1 cellular context compared by ENCODE assay signal in the genomic region with DNA sequence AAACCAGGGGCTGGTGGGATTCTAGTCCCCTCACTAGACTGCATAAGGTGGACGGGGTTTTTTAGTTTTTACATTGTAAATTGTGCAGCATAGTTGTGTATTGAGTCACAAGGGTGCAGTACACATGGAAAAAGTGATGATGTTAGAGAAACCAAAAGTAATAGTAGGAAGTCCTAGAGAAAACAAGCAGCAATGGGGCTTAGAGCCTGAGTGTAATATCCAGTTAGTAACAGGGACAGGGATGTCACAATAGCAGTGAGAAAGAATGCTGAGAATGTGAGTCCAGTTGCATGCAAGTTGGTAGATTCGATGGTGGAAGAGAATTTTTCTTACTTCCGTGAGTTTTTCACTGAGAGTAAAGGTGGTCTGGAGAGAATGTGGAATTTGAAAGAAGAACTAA.
TF ChIP-seq lines count a peak whose summit lies in the region.

No MANE protein-coding gene starts in this region.

TF ChIP-seq in GM23338, 12 proteins besides CTCF, POLR2A, EP300 and RAD21:
- TF ChIP-seq, protein P1, sequence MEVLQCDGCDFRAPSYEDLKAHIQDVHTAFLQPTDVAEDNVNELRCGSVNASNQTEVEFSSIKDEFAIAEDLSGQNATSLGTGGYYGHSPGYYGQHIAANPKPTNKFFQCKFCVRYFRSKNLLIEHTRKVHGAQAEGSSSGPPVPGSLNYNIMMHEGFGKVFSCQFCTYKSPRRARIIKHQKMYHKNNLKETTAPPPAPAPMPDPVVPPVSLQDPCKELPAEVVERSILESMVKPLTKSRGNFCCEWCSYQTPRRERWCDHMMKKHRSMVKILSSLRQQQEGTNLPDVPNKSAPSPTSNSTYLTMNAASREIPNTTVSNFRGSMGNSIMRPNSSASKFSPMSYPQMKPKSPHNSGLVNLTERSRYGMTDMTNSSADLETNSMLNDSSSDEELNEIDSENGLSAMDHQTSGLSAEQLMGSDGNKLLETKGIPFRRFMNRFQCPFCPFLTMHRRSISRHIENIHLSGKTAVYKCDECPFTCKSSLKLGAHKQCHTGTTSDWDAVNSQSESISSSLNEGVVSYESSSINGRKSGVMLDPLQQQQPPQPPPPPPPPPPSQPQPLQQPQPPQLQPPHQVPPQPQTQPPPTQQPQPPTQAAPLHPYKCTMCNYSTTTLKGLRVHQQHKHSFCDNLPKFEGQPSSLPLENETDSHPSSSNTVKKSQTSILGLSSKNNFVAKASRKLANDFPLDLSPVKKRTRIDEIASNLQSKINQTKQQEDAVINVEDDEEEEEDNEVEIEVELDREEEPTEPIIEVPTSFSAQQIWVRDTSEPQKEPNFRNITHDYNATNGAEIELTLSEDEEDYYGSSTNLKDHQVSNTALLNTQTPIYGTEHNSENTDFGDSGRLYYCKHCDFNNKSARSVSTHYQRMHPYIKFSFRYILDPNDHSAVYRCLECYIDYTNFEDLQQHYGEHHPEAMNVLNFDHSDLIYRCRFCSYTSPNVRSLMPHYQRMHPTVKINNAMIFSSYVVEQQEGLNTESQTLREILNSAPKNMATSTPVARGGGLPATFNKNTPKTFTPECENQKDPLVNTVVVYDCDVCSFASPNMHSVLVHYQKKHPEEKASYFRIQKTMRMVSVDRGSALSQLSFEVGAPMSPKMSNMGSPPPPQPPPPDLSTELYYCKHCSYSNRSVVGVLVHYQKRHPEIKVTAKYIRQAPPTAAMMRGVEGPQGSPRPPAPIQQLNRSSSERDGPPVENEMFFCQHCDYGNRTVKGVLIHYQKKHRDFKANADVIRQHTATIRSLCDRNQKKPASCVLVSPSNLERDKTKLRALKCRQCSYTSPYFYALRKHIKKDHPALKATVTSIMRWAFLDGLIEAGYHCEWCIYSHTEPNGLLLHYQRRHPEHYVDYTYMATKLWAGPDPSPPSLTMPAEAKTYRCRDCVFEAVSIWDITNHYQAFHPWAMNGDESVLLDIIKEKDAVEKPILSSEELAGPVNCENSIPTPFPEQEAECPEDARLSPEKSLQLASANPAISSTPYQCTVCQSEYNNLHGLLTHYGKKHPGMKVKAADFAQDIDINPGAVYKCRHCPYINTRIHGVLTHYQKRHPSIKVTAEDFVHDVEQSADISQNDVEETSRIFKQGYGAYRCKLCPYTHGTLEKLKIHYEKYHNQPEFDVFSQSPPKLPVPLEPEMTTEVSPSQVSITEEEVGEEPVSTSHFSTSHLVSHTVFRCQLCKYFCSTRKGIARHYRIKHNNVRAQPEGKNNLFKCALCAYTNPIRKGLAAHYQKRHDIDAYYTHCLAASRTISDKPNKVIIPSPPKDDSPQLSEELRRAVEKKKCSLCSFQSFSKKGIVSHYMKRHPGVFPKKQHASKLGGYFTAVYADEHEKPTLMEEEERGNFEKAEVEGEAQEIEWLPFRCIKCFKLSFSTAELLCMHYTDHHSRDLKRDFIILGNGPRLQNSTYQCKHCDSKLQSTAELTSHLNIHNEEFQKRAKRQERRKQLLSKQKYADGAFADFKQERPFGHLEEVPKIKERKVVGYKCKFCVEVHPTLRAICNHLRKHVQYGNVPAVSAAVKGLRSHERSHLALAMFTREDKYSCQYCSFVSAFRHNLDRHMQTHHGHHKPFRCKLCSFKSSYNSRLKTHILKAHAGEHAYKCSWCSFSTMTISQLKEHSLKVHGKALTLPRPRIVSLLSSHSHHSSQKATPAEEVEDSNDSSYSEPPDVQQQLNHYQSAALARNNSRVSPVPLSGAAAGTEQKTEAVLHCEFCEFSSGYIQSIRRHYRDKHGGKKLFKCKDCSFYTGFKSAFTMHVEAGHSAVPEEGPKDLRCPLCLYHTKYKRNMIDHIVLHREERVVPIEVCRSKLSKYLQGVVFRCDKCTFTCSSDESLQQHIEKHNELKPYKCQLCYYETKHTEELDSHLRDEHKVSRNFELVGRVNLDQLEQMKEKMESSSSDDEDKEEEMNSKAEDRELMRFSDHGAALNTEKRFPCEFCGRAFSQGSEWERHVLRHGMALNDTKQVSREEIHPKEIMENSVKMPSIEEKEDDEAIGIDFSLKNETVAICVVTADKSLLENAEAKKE (CRISPR knock-in tag; IDR thresholded peaks at IDR 0.05): no peak
- TF ChIP-seq ZNF114 (CRISPR knock-in tag; IDR thresholded peaks at IDR 0.05) (no peak), EZH2phosphoT487 (IDR thresholded peaks at IDR 0.05; ENCODE audit: unreplicated experiment) (no peak), CREB1 (CRISPR knock-in tag; IDR thresholded peaks at IDR 0.05; ENCODE audit: low read depth) (no peak), ZNF331 (CRISPR knock-in tag; IDR thresholded peaks at IDR 0.05; ENCODE audit: low read depth) (no peak), EZH2 (IDR thresholded peaks at IDR 0.05; ENCODE audit: low read depth, unreplicated experiment) (no peak), STAT1 (IDR thresholded peaks at IDR 0.05; ENCODE audit: unreplicated experiment) (no peak), NANOG (IDR thresholded peaks at IDR 0.05; ENCODE audit: borderline replicate concordance) (no peak), JUNB (IDR thresholded peaks at IDR 0.05; ENCODE audit: unreplicated experiment) (no peak)
- TF ChIP-seq, protein P2, sequence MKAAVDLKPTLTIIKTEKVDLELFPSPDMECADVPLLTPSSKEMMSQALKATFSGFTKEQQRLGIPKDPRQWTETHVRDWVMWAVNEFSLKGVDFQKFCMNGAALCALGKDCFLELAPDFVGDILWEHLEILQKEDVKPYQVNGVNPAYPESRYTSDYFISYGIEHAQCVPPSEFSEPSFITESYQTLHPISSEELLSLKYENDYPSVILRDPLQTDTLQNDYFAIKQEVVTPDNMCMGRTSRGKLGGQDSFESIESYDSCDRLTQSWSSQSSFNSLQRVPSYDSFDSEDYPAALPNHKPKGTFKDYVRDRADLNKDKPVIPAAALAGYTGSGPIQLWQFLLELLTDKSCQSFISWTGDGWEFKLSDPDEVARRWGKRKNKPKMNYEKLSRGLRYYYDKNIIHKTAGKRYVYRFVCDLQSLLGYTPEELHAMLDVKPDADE (IDR thresholded peaks at IDR 0.05): no peak
- TF ChIP-seq, protein P3, sequence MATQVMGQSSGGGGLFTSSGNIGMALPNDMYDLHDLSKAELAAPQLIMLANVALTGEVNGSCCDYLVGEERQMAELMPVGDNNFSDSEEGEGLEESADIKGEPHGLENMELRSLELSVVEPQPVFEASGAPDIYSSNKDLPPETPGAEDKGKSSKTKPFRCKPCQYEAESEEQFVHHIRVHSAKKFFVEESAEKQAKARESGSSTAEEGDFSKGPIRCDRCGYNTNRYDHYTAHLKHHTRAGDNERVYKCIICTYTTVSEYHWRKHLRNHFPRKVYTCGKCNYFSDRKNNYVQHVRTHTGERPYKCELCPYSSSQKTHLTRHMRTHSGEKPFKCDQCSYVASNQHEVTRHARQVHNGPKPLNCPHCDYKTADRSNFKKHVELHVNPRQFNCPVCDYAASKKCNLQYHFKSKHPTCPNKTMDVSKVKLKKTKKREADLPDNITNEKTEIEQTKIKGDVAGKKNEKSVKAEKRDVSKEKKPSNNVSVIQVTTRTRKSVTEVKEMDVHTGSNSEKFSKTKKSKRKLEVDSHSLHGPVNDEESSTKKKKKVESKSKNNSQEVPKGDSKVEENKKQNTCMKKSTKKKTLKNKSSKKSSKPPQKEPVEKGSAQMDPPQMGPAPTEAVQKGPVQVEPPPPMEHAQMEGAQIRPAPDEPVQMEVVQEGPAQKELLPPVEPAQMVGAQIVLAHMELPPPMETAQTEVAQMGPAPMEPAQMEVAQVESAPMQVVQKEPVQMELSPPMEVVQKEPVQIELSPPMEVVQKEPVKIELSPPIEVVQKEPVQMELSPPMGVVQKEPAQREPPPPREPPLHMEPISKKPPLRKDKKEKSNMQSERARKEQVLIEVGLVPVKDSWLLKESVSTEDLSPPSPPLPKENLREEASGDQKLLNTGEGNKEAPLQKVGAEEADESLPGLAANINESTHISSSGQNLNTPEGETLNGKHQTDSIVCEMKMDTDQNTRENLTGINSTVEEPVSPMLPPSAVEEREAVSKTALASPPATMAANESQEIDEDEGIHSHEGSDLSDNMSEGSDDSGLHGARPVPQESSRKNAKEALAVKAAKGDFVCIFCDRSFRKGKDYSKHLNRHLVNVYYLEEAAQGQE (IDR thresholded peaks at IDR 0.05; ENCODE audit: unreplicated experiment): no peak
